1 cellular context compared by ENCODE assay signal in genomic region chr3:12444582-12445468, GRCh38.
TF ChIP-seq lines count a peak whose summit lies in the region.

No MANE protein-coding gene starts in this region.

TF ChIP-seq in HepG2, 621 proteins besides CTCF, POLR2A, EP300 and RAD21 (continued from another document and continues in another):
- TF ChIP-seq SKIL (CRISPR knock-in tag; IDR thresholded peaks at IDR 0.05; ENCODE audit: borderline replicate concordance) = peak; percentile 64; the same call in 1 of the 2 replicates
- no peak for TF ChIP-seq SMAD1 (CRISPR knock-in tag; IDR thresholded peaks at IDR 0.05; ENCODE audit: borderline replicate concordance, low read depth)
- TF ChIP-seq ZNF841 (CRISPR knock-in tag; IDR thresholded peaks at IDR 0.05; ENCODE audit: borderline replicate concordance) = no peak
- TF ChIP-seq KDM6A (CRISPR knock-in tag; IDR thresholded peaks at IDR 0.05; ENCODE audit: low read depth) = peak; percentile 90
- TF ChIP-seq SATB2 (CRISPR knock-in tag; IDR thresholded peaks at IDR 0.05) = no peak
- TF ChIP-seq ZBTB40 (IDR thresholded peaks at IDR 0.05) = no peak
- TF ChIP-seq ZBTB40 (CRISPR knock-in tag; IDR thresholded peaks at IDR 0.05) = no peak; the same call in 1 of the 2 replicates
- TF ChIP-seq ATF2 (CRISPR knock-in tag; IDR thresholded peaks at IDR 0.05) = peak; percentile 14; the same call in 1 of the 2 replicates
- no peak for TF ChIP-seq CSRNP1 (CRISPR knock-in tag; IDR thresholded peaks at IDR 0.05)
- no peak for TF ChIP-seq ZBTB1 (CRISPR knock-in tag; IDR thresholded peaks at IDR 0.05; ENCODE audit: borderline replicate concordance)
- no peak for TF ChIP-seq TGIF2 (CRISPR knock-in tag; IDR thresholded peaks at IDR 0.05)
- TF ChIP-seq TAF1 (CRISPR knock-in tag; IDR thresholded peaks at IDR 0.05) = peak; percentile 41; the same call in 1 of the 2 replicates
- peak; percentile 30; the same call in 1 of the 2 replicates for TF ChIP-seq ZNF503 (CRISPR knock-in tag; IDR thresholded peaks at IDR 0.05)
- TF ChIP-seq ZNF33B (CRISPR knock-in tag; IDR thresholded peaks at IDR 0.05) = no peak
- TF ChIP-seq ZNF333 (CRISPR knock-in tag; IDR thresholded peaks at IDR 0.05; ENCODE audit: borderline replicate concordance) = 0 out of 2 replicates have a peak, but pooled peaks have one; percentile 3
- peak; percentile 14; the same call in 1 of the 2 replicates for TF ChIP-seq YEATS2 (CRISPR knock-in tag; IDR thresholded peaks at IDR 0.05; ENCODE audit: borderline replicate concordance)
- peak; percentile 61; the same call in 1 of the 2 replicates for TF ChIP-seq ZBTB37 (CRISPR knock-in tag; IDR thresholded peaks at IDR 0.05)
- peak; percentile 44; the same call in 1 of the 2 replicates for TF ChIP-seq CHD4 (IDR thresholded peaks at IDR 0.05; ENCODE audit: borderline replicate concordance, low read length)
- no peak for TF ChIP-seq DNMT3B (CRISPR knock-in tag; conservative IDR thresholded peaks at IDR 0.05)
- TF ChIP-seq BRD4 (CRISPR knock-in tag; IDR thresholded peaks at IDR 0.05) = peak; percentile 70; the same call in 1 of the 2 replicates
- peak; percentile 57; the same call in 1 of the 2 replicates for TF ChIP-seq DR1 (CRISPR knock-in tag; IDR thresholded peaks at IDR 0.05)
- peak; percentile 12; the same call in 1 of the 2 replicates for TF ChIP-seq HNF1B (CRISPR knock-in tag; IDR thresholded peaks at IDR 0.05)
- peak; percentile 36; the same call in 1 of the 2 replicates for TF ChIP-seq SP4 (CRISPR knock-in tag; IDR thresholded peaks at IDR 0.05)
- peak; percentile 49; the same call in 1 of the 2 replicates for TF ChIP-seq PHF8 (CRISPR knock-in tag; IDR thresholded peaks at IDR 0.05)
- TF ChIP-seq ZNF292 (CRISPR knock-in tag; IDR thresholded peaks at IDR 0.05; ENCODE audit: borderline replicate concordance, low read depth) = 0 out of 2 replicates have a peak, but pooled peaks have one; percentile 55
- TF ChIP-seq RBFOX2 (IDR thresholded peaks at IDR 0.05; ENCODE audit: low read depth, low read length) = peak; percentile 61
- TF ChIP-seq IRF2 (CRISPR knock-in tag; IDR thresholded peaks at IDR 0.05) = 0 out of 2 replicates have a peak, but pooled peaks have one; percentile 15
- peak; percentile 20; the same call in 1 of the 2 replicates for TF ChIP-seq RCOR2 (CRISPR knock-in tag; IDR thresholded peaks at IDR 0.05)
- TF ChIP-seq FOXP1 (IDR thresholded peaks at IDR 0.05) = no peak
- 0 out of 2 replicates have a peak, but pooled peaks have one; percentile 18 for TF ChIP-seq FOXP1 (CRISPR knock-in tag; IDR thresholded peaks at IDR 0.05)
- peak; percentile 42; the same call in 1 of the 2 replicates for TF ChIP-seq ZBTB20 (CRISPR knock-in tag; IDR thresholded peaks at IDR 0.05; ENCODE audit: borderline replicate concordance, low read depth)
- no peak for TF ChIP-seq ATF7 (IDR thresholded peaks at IDR 0.05)
- TF ChIP-seq ATF7 (CRISPR knock-in tag; IDR thresholded peaks at IDR 0.05) = no peak
- TF ChIP-seq ETV5 (CRISPR knock-in tag; IDR thresholded peaks at IDR 0.05; ENCODE audit: borderline replicate concordance) = peak; percentile 76
- TF ChIP-seq GATAD2A (CRISPR knock-in tag; IDR thresholded peaks at IDR 0.05) = peak; percentile 49; the same call in 1 of the 2 replicates
- 0 out of 2 replicates have a peak, but pooled peaks have one; percentile 21 for TF ChIP-seq RXRB (CRISPR knock-in tag; IDR thresholded peaks at IDR 0.05; ENCODE audit: borderline replicate concordance)
- TF ChIP-seq RXRA (CRISPR knock-in tag; IDR thresholded peaks at IDR 0.05) = peak; percentile 39; the same call in 1 of the 2 replicates
- peak; percentile 79 for TF ChIP-seq ZNF770 (CRISPR knock-in tag; IDR thresholded peaks at IDR 0.05)
